ENCODE assay signal across 8 cellular contexts in the genomic region with DNA sequence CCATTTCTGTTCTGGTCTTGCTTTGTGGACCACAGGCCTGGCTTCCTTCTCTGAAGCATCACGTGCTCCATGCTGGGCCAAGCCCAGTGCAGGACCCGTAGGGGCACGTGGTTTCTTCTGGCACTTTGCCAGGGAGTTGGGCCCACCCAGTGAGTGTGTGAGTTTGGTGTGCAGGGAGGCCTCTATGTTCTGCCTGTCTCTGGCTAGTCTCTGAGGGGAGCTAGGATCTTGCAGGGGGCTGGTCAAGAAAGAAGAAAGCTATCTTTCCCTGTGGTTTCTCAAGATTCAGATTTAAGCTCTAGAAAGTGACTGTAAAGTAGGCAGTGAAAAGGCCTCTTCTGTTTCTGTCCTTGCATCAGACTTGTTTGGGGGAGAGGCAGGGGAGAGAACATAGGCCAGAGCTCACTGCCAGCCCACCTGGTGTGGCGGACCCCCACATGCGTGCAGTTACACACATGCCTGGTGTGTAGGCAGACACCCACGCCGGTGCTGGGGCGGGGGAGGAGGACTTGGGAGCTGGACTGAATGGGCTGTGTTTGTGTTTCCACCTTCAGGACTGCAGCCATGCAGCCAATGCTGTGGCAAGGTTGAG. TPM values are rescaled to one million over a fixed set of nuclear protein-coding genes. Genes with fewer than 3 reads are reported as not detected.
DNase-seq lines count a peak whose midpoint lies in the region; ATAC-seq, FAIRE-seq and TF ChIP-seq lines count a peak whose summit lies in the region.

No MANE protein-coding gene starts in this region.

- H3K9me3 ChIP-seq in BLaER1 treated with 17β-estradiol and CSF1 and Interleukin-3, amounts not matched to agents 10 nM and 100 nM (replicated peaks in 1 of 11), result no peaks in the 10 kb centered on the region
- no peaks in the 10 kb centered on the region for H3K9me3 ChIP-seq in astrocyte (ENCODE audit: insufficient read depth, low read depth, low read length)
- no peaks in the 10 kb centered on the region for H3K9me3 ChIP-seq in stomach smooth muscle (ENCODE audit: control insufficient read depth in 2 of 2, low read length in 2 of 2)

- H3K4me2 ChIP-seq in BLaER1 treated with 17β-estradiol and CSF1 and Interleukin-3, amounts not matched to agents 10 nM and 100 nM, result peak overlapping the region; percentile 86 to 98 (median 96)
- peak overlapping the region; percentile 78 for H3K4me2 ChIP-seq in astrocyte (ENCODE audit: low read length)

- H3K27ac ChIP-seq in BLaER1 treated with 17β-estradiol and CSF1 and Interleukin-3, amounts not matched to agents 10 nM and 100 nM, result peak overlapping the region in 10 of 11 experiments; percentile 32 to 89 (median 62); a peak in 18 of 22 replicates
- H3K27ac ChIP-seq in astrocyte (ENCODE audit: low read depth, low read length) (no peak overlapping the region), layer of hippocampus (ENCODE audit: low read depth, low read length) (peak overlapping the region; percentile 42), stomach smooth muscle (ENCODE audit: low read length) (peak overlapping the region; percentile 41)

- no peaks in the 10 kb centered on the region for H3K27me3 ChIP-seq in BLaER1 treated with 17β-estradiol and CSF1 and Interleukin-3, amounts not matched to agents 10 nM and 100 nM
- H3K27me3 ChIP-seq in astrocyte (ENCODE audit: insufficient read depth, low read length) (no peaks in the 10 kb centered on the region), layer of hippocampus (ENCODE audit: control insufficient read depth, insufficient read depth, low read length) (no peaks in the 10 kb centered on the region), stomach smooth muscle (ENCODE audit: control insufficient read depth in 1 of 2, insufficient read depth in 2 of 2, low read length in 2 of 2) (no peaks in the 10 kb centered on the region)

- no peak for FAIRE-seq in astrocyte (lab: Jason Lieb, UNC)

- H3K27me3 Mint-ChIP-seq in astrocyte (ENCODE audit: low read depth, unreplicated experiment), result no peaks in the 10 kb centered on the region

- peaks cover 33 to 89% (median 75%) of the 10 kb centered on the region in 11 experiments for H3K36me3 ChIP-seq in BLaER1 treated with 17β-estradiol and CSF1 and Interleukin-3, amounts not matched to agents 10 nM and 100 nM
- peaks cover 31% of the 10 kb centered on the region for H3K36me3 ChIP-seq in astrocyte (ENCODE audit: insufficient read depth, low read length)
- peaks cover 4 to 22% of the 10 kb centered on the region in 2 donors for H3K36me3 ChIP-seq in stomach smooth muscle (ENCODE audit: control insufficient read depth in 2 of 2, insufficient read depth in 2 of 2, low read length in 2 of 2)

- H3K36me3 Mint-ChIP-seq in astrocyte (ENCODE audit: low read depth, unreplicated experiment), result peaks cover 23% of the 10 kb centered on the region

- H3K4me1 Mint-ChIP-seq in astrocyte (ENCODE audit: low read depth, unreplicated experiment), result peaks cover 81% of the 10 kb centered on the region

- H2AFZ ChIP-seq in astrocyte (ENCODE audit: low read depth, low read length), result no peak overlapping the region

- H3K79me2 ChIP-seq in astrocyte (ENCODE audit: insufficient read depth, low read length), result peaks cover 87% of the 10 kb centered on the region

- TF ChIP-seq CTCF in astrocyte (IDR thresholded peaks at IDR 0.05; ENCODE audit: insufficient read depth, low read depth, low read length), result no peak

- H3K9ac ChIP-seq in BLaER1 treated with 17β-estradiol and CSF1 and Interleukin-3, amounts not matched to agents 10 nM and 100 nM, result peak overlapping the region; percentile 4 to 76 (median 51); a peak in 18 of 22 replicates
- H3K9ac ChIP-seq in astrocyte (ENCODE audit: low read length) (no peak overlapping the region), stomach smooth muscle (ENCODE audit: low read length in 2 of 2) (peak overlapping the region in 1 of 2 donors; percentile 23)

- H3K4me3 Mint-ChIP-seq in astrocyte (ENCODE audit: unreplicated experiment), result peak overlapping the region; percentile 72

- peak overlapping the region; percentile 90 for H3K27ac Mint-ChIP-seq in astrocyte (ENCODE audit: unreplicated experiment)

- peaks cover 100% of the 10 kb centered on the region in 10 experiments for H3K4me1 ChIP-seq in BLaER1 treated with 17β-estradiol and CSF1 and Interleukin-3, amounts not matched to agents 10 nM and 100 nM
- H3K4me1 ChIP-seq in astrocyte (ENCODE audit: insufficient read depth, low read length) (peaks cover 80% of the 10 kb centered on the region), stomach smooth muscle (ENCODE audit: control insufficient read depth, insufficient read depth, low read length) (peaks cover 78% of the 10 kb centered on the region)

- peak overlapping the region in 3 of 10 experiments; percentile 6 to 31 (median 7); a peak in 5 of 20 replicates for H3K4me3 ChIP-seq in BLaER1 treated with 17β-estradiol and CSF1 and Interleukin-3, amounts not matched to agents 10 nM and 100 nM
- H3K4me3 ChIP-seq in astrocyte (ENCODE audit: insufficient read depth, low read depth, low read length) (no peak overlapping the region), stomach smooth muscle (ENCODE audit: low read length in 2 of 2) (peak overlapping the region in 1 of 2 donors; percentile 47)

- ATAC-seq in HG02981 (IDR thresholded peaks at IDR 0.05; ENCODE audit: unreplicated experiment) (no peak), GM21423 (IDR thresholded peaks at IDR 0.05; ENCODE audit: unreplicated experiment) (no peak)

- peaks cover 29 to 100% (median 84%) of the 10 kb centered on the region in 11 experiments; a peak in 21 of 22 replicates for H4K20me1 ChIP-seq in BLaER1 treated with 17β-estradiol and CSF1 and Interleukin-3, amounts not matched to agents 10 nM and 100 nM
- peaks cover 98% of the 10 kb centered on the region for H4K20me1 ChIP-seq in astrocyte (ENCODE audit: insufficient read depth, low read length)

- DNase-seq in MV-4-11 (lab: John Stamatoyannopoulos, UW) (peak; percentile 71), astrocyte (ENCODE audit: low read depth) (peak; percentile 37), GDM1 (lab: John Stamatoyannopoulos, UW) (no peak)

- H3K9me3 Mint-ChIP-seq in astrocyte (ENCODE audit: unreplicated experiment), result no peaks in the 10 kb centered on the region

RNA-seq across cellular contexts. Expression of gene LASP1, which starts 11.8 kb away (rescaled TPM):
- total RNA-seq in astrocyte, result 395 and 421 TPM in 2 replicates

RNA-seq across cellular contexts. Expression of gene RPL23, which starts 28.2 kb away (rescaled TPM):
- total RNA-seq in astrocyte, result 954 and 1,087 TPM in 2 replicates

RNA-seq across cellular contexts. Expression of gene CWC25, which starts 56.6 kb away (rescaled TPM):
- 12.4 and 13.7 TPM in 2 replicates for total RNA-seq in astrocyte
